Comparison of ENCODE assay signal across 8 cellular contexts in the genomic region with DNA sequence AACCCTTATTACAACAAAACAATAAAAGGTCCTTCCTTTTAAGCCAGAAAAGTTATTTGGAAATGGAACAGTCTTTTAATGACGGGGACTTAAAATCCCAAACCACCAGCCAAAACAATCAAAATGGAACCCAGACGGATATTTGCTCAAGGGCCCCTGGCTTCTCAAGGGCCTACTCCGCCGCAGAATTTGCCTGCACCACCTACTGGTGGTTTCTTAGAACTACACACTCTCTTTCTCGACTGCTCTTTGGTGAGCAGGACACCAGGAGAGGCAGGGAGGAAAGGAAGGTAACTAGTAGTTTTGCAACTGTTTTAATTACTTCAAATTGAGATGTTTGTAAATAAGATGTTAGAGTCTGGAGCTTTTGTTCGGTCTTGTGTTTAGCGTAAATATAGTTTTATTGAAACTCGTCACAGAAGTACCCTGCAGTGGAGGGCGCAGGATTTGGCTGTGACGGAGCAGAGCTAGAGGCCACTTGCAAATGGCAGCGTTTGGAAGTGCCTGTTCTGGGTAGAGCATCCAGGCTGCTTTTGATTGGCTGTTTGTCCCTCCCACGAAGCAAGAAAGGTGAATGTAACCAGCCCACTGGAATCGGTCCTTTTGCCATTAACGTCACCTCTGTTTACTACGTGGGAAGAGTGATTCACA.
DNase-seq lines count a peak whose midpoint lies in the region; ATAC-seq, FAIRE-seq and TF ChIP-seq lines count a peak whose summit lies in the region.

No MANE protein-coding gene starts in this region.

- peak overlapping the region; percentile 94 for H2AFZ ChIP-seq in OCI-LY3 (ENCODE audit: low read depth, low read length)

- H3K36me3 ChIP-seq in OCI-LY3 (replicated peaks; ENCODE audit: low read depth, low read length) (no peaks in the 10 kb centered on the region), bronchial epithelial cell (ENCODE audit: control insufficient read depth, insufficient read depth, low read length) (no peaks in the 10 kb centered on the region)

- TF ChIP-seq CTCF in OCI-LY3 (IDR thresholded peaks at IDR 0.05; ENCODE audit: low read depth, low read length) (peak; percentile 78), bronchial epithelial cell (IDR thresholded peaks at IDR 0.05; ENCODE audit: insufficient read depth, low read length, severe bottlenecking) (peak; percentile 58)

- peak; percentile 82 for DNase-seq in D341Med (ENCODE audit: low spot score)
- DNase-seq in H54 (ENCODE audit: insufficient read length, low spot score): peak; percentile 65
- DNase-seq in bronchial epithelial cell (ENCODE audit: low read depth): peak; percentile 19
- peak; percentile 26 for DNase-seq in mesenteric fat pad (ENCODE audit: low spot score)

- no peak overlapping the region for H3K9ac ChIP-seq in OCI-LY3 (ENCODE audit: low read length)

- peaks cover 14% of the 10 kb centered on the region for H3K27me3 ChIP-seq in OCI-LY3 (ENCODE audit: low read depth, low read length)
- H3K27me3 ChIP-seq in bronchial epithelial cell (ENCODE audit: control insufficient read depth, insufficient read depth, low read length): no peaks in the 10 kb centered on the region

- no peak for TF ChIP-seq POLR2A in H54 (IDR thresholded peaks at IDR 0.05; ENCODE audit: low read depth, low read length)

- ATAC-seq in GM19324 (IDR thresholded peaks at IDR 0.05; ENCODE audit: low FRiP score, unreplicated experiment) (no peak), HG02981 (IDR thresholded peaks at IDR 0.05; ENCODE audit: unreplicated experiment) (no peak), GM18511 (IDR thresholded peaks at IDR 0.05; ENCODE audit: unreplicated experiment) (no peak)

- no peaks in the 10 kb centered on the region for H4K20me1 ChIP-seq in OCI-LY3 (ENCODE audit: insufficient read depth, low read length)

- H3K79me2 ChIP-seq in OCI-LY3 (ENCODE audit: low read length): no peaks in the 10 kb centered on the region

- H3K4me2 ChIP-seq in OCI-LY3 (ENCODE audit: low read length): peak overlapping the region; percentile 23

- H3K9me3 ChIP-seq in OCI-LY3 (ENCODE audit: insufficient read depth, low read length): no peaks in the 10 kb centered on the region

- H3K4me3 ChIP-seq in OCI-LY3 (ENCODE audit: low read length): no peak overlapping the region
- no peak overlapping the region for H3K4me3 ChIP-seq in bronchial epithelial cell (ENCODE audit: low read depth, low read length)

- H3K4me1 ChIP-seq in OCI-LY3 (ENCODE audit: low read length): peaks cover 2% of the 10 kb centered on the region; the same call in 1 of the 2 replicates

- FAIRE-seq in H54 (lab: Jason Lieb, UNC): no peak
- FAIRE-seq in bronchial epithelial cell (lab: Jason Lieb, UNC): no peak

- H3K27ac ChIP-seq in OCI-LY3 (ENCODE audit: low read length): no peak overlapping the region

Comparison
In these comparisons a context has a peak if more than half of its experiments do, and no peak if none do; other contexts are left out.
1. DNase-seq: peak in every context shown above with its lines; median percentile 82 in D341Med; 65 in H54; 26 in mesenteric fat pad; 19 in bronchial epithelial cell.